Comparison of ENCODE assay signal across 19 cellular contexts in the genomic region with DNA sequence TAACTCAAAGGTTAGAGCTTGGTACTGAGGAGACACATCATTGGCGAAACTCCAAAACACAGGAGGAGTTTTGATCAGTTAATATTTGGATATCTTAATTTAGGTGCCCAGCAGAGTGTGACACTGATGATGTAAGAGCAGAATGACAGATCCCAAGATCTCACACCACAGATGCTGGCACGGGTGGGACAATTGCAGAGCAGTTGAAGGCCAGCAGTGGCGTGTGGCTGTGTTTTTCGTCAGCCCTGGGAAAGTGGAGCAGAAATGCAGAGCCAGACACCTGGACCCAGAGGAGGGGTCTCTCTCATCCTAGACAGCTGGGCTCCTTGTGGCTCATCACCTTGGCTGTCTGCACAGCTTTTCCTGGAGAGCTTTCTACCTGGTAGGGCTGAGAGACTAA. TPM values are rescaled to one million over a fixed set of nuclear protein-coding genes. Genes with fewer than 3 reads are reported as not detected.
A peak's percentile ranks its signal among the peaks of the same experiment; 100 is the strongest.
DNase-seq lines count a peak whose midpoint lies in the region; ATAC-seq and TF ChIP-seq lines count a peak whose summit lies in the region.
"Had no signal": no experiment of that assay in that cellular context is flagged by ENCODE, and none has a peak within 500 bp of the region (broad histone marks: within the 10 kb centered on the region; RNA-seq: fewer than 3 reads in every experiment).

No MANE protein-coding gene starts in this region.

- DNase-seq in Right ventricle myocardium inferior (ENCODE audit: missing footprints) (no peak), cardiac septum (ENCODE audit: low spot score) (no peak), erythroblast (lab: John Stamatoyannopoulos, UW) (peak; percentile 58 to 63), right cardiac atrium (peak in 1 of 3 donors; percentile 56), activated gamma-delta T cell treated with Interleukin-2 at 50 U/mL for 16 hours (no peak), NCI-H82 treated with DMSO at 0.1 percent for 48 hours (lab: John Stamatoyannopoulos, UW; ENCODE audit: unreplicated experiment) (no peak)
- DNase-seq in stimulated activated effector memory CD8-positive, alpha-beta T cell treated with anti-CD3 and anti-CD28 coated beads, Interleukin-12 subunit alpha, Interleukin-12 subunit beta, amount 100 ng/mL, for 72 hours (ENCODE audit: low spot score in 2 of 2), result no peak
- DNase-seq: 8988T; CD4-positive, alpha-beta memory T cell; DMS153; DMS79; GDM1; GOT3; H7; HFFc6 had no signal

- no peaks in the 10 kb centered on the region for H3K9me3 Mint-ChIP-seq in stimulated activated effector memory CD8-positive, alpha-beta T cell treated with anti-CD3 and anti-CD28 coated beads, Interleukin-12 subunit alpha, Interleukin-12 subunit beta, amount 100 ng/mL, for 72 hours
- H3K9me3 Mint-ChIP-seq: CD14-positive monocyte; CD4-positive, alpha-beta memory T cell; HFFc6 had no signal

- peak overlapping the region; percentile 34 for H3K27ac Mint-ChIP-seq in stimulated activated effector memory CD8-positive, alpha-beta T cell treated with anti-CD3 and anti-CD28 coated beads, Interleukin-12 subunit alpha, Interleukin-12 subunit beta, amount 100 ng/mL, for 72 hours
- H3K27ac Mint-ChIP-seq: CD4-positive, alpha-beta memory T cell; HFFc6 had no signal

- no peak for TF ChIP-seq POLR2A in erythroblast (IDR thresholded peaks at IDR 0.05; ENCODE audit: low read length)

- H3K4me1 Mint-ChIP-seq in stimulated activated effector memory CD8-positive, alpha-beta T cell treated with anti-CD3 and anti-CD28 coated beads, Interleukin-12 subunit alpha, Interleukin-12 subunit beta, amount 100 ng/mL, for 72 hours, result no peaks in the 10 kb centered on the region
- H3K4me1 Mint-ChIP-seq: CD14-positive monocyte; CD4-positive, alpha-beta memory T cell had no signal

- ATAC-seq in Right ventricle myocardium inferior, result peak; percentile 30
- ATAC-seq in right cardiac atrium, result peak; percentile 17 to 39
- no peak for ATAC-seq in stimulated activated effector memory CD8-positive, alpha-beta T cell treated with anti-CD3 and anti-CD28 coated beads, Interleukin-12 subunit alpha, Interleukin-12 subunit beta, amount 100 ng/mL, for 72 hours
- ATAC-seq: HCT116 had no signal

- no peaks in the 10 kb centered on the region for H3K27me3 ChIP-seq in right cardiac atrium (ENCODE audit: control insufficient read depth, insufficient read depth)
- H3K27me3 ChIP-seq: BLaER1 had no signal

- H3K4me3 ChIP-seq in right cardiac atrium (ENCODE audit: low read length), result no peak overlapping the region
- H3K4me3 ChIP-seq: BLaER1 had no signal

- no peaks in the 10 kb centered on the region for H3K4me1 ChIP-seq in right cardiac atrium (ENCODE audit: control insufficient read depth, insufficient read depth, low read length)

- H3K4me3 Mint-ChIP-seq in stimulated activated effector memory CD8-positive, alpha-beta T cell treated with anti-CD3 and anti-CD28 coated beads, Interleukin-12 subunit alpha, Interleukin-12 subunit beta, amount 100 ng/mL, for 72 hours, result no peak overlapping the region
- H3K4me3 Mint-ChIP-seq: CD14-positive monocyte; CD4-positive, alpha-beta memory T cell; HFFc6 had no signal

- H3K27ac ChIP-seq in right cardiac atrium (ENCODE audit: low read length), result no peak overlapping the region
- H3K27ac ChIP-seq: BLaER1, HL-60 had no signal

- no peaks in the 10 kb centered on the region for H3K9me3 ChIP-seq in right cardiac atrium (ENCODE audit: control insufficient read depth, low read length)
- H3K9me3 ChIP-seq: BLaER1 had no signal

- intact Hi-C loops in Right ventricle myocardium inferior (cut with DNase I), result no loop called here
- intact Hi-C loops in cardiac septum (cut with DNase I), result no loop called here
- intact Hi-C loops in right cardiac atrium (cut with DNase I), result no loop called here

- peaks cover 96% of the 10 kb centered on the region for H3K36me3 Mint-ChIP-seq in stimulated activated effector memory CD8-positive, alpha-beta T cell treated with anti-CD3 and anti-CD28 coated beads, Interleukin-12 subunit alpha, Interleukin-12 subunit beta, amount 100 ng/mL, for 72 hours

- WGBS in right cardiac atrium, result 75% methylated on average over 4 of the region's 4 CpGs

RNA-seq across cellular contexts. Expression of a gene that starts 59.7 kb away (rescaled TPM):
- total RNA-seq in Right ventricle myocardium inferior (166 TPM), cardiac septum (171 TPM), right cardiac atrium (100 to 1,000 TPM in 1 of 4 donors, 10 to 100 TPM in 3; 84.1 to 117 (median 85.9) TPM)
- polyA plus RNA-seq in right cardiac atrium, result 67.7 TPM

Comparison
In these comparisons a context has a peak if more than half of its experiments do, and no peak if none do; other contexts are left out.
1. DNase-seq: peak in erythroblast (2 of 2); none in Right ventricle myocardium inferior (single experiment), cardiac septum (single experiment), stimulated activated effector memory CD8-positive, alpha-beta T cell treated with anti-CD3 and anti-CD28 coated beads, Interleukin-12 subunit alpha, Interleukin-12 subunit beta, amount 100 ng/mL, for 72 hours (0 of 2), activated gamma-delta T cell treated with Interleukin-2 at 50 U/mL for 16 hours (single experiment) and NCI-H82 treated with DMSO at 0.1 percent for 48 hours (single experiment).